Comparison of ENCODE assay signal across 12 cellular contexts in genomic region chr16:56621665-56622445, GRCh38. TPM values are rescaled to one million over a fixed set of nuclear protein-coding genes. Genes with fewer than 3 reads are reported as not detected.
A peak's percentile ranks its signal among the peaks of the same experiment; 100 is the strongest.
DNase-seq lines count a peak whose midpoint lies in the region; ATAC-seq and TF ChIP-seq lines count a peak whose summit lies in the region.
"Not testable (repeated sequence)": the region's sequence is repeated elsewhere in the genome, so short reads cannot be mapped to it uniquely, and the experiment has no call there.
"Had no signal": no experiment of that assay in that cellular context is flagged by ENCODE, and none has a peak within 500 bp of the region (broad histone marks: within the 10 kb centered on the region; RNA-seq: fewer than 3 reads in every experiment).

No MANE protein-coding gene starts in this region.

- not testable (repeated sequence) for H3K27ac Mint-ChIP-seq in WTC11

- H3K27ac ChIP-seq in HEK293 (ENCODE audit: extremely low read depth, low read depth, low read length); iPS-20b (ENCODE audit: low read length): not testable (repeated sequence)
- peak overlapping the region; percentile 48 for H3K27ac ChIP-seq in left ventricle myocardium inferior (replicated peaks)
- peak overlapping the region in 2 of 3 donors; percentile 4 to 13 for H3K27ac ChIP-seq in right lobe of liver
- H3K27ac ChIP-seq in stomach smooth muscle (ENCODE audit: low read length) = peak overlapping the region; percentile 37

- not testable (repeated sequence) for H3K4me3 ChIP-seq in HEK293 (ENCODE audit: low read depth, low read length); left ventricle myocardium inferior; right lobe of liver; stomach smooth muscle (ENCODE audit: low read length in 2 of 2)
- 0 out of 2 replicates have a peak overlapping the region, but pooled peaks have one; percentile 11 for H3K4me3 ChIP-seq in iPS-20b (ENCODE audit: low read length)

- peaks cover 98% of the 10 kb centered on the region for H3K27me3 Mint-ChIP-seq in WTC11 (ENCODE audit: low read depth)

- not testable (repeated sequence) for DNase-seq in WTC11 (ENCODE audit: low spot score); left ventricle myocardium inferior; right lobe of liver

- intact Hi-C loops in left ventricle myocardium inferior (cut with micrococcal nuclease); right lobe of liver (cut with DNase I): not testable (repeated sequence)

- H3K36me3 Mint-ChIP-seq in WTC11 = not testable (repeated sequence)

- H3K9me3 Mint-ChIP-seq in WTC11 = not testable (repeated sequence)

- 10% methylated on average over 1 of the region's 4 CpGs for WGBS in right lobe of liver (ENCODE audit: insufficient coverage, low coverage, low lambda C conversion rate, missing lambda C conversion rate)

- peak overlapping the region; percentile 1; the same call in 1 of the 2 replicates for H3K4me3 Mint-ChIP-seq in WTC11

- TF ChIP-seq POLR2A in right lobe of liver (IDR thresholded peaks at IDR 0.05) = not testable (repeated sequence)

- H3K9me3 ChIP-seq in HEK293 (ENCODE audit: control insufficient read depth, insufficient read depth, low read depth, low read length); left ventricle myocardium inferior (replicated peaks); iPS-20b (ENCODE audit: insufficient read depth, low read depth, low read length); right lobe of liver; stomach smooth muscle (ENCODE audit: control insufficient read depth in 2 of 2, low read length in 2 of 2): not testable (repeated sequence)

- not testable (repeated sequence) for H3K9ac ChIP-seq in iPS-20b (ENCODE audit: low read depth, low read length); stomach smooth muscle (ENCODE audit: low read length in 2 of 2)

- not testable (repeated sequence) for H3K36me3 ChIP-seq in HEK293 (ENCODE audit: control insufficient read depth in 2 of 2, insufficient read depth in 1 of 2, low read length in 2 of 2); left ventricle myocardium inferior; iPS-20b (ENCODE audit: insufficient read depth, low read depth, low read length); right lobe of liver; stomach smooth muscle (ENCODE audit: control insufficient read depth in 2 of 2, insufficient read depth in 2 of 2, low read length in 2 of 2)

- TF ChIP-seq CTCF in HEK293 (tag by site-specific recombination; IDR thresholded peaks at IDR 0.05); WTC11 (IDR thresholded peaks at IDR 0.05); left ventricle myocardium inferior (IDR thresholded peaks at IDR 0.05; ENCODE audit: borderline replicate concordance); right lobe of liver (IDR thresholded peaks at IDR 0.05): not testable (repeated sequence)

- POLR2A ChIA-PET in HEK293 (lab: Yijun Ruan, JAX); WTC11 (lab: Charles Lee): not testable (repeated sequence)

- H3K27me3 ChIP-seq in left ventricle myocardium inferior (ENCODE audit: low read depth); right lobe of liver; stomach smooth muscle (ENCODE audit: control insufficient read depth in 1 of 2, insufficient read depth in 2 of 2, low read length in 2 of 2): not testable (repeated sequence)
- peaks cover 100% of the 10 kb centered on the region for H3K27me3 ChIP-seq in iPS-20b (ENCODE audit: insufficient read depth, low read length)

- ATAC-seq in WTC11, right lobe of liver: not testable (repeated sequence)

- peaks cover 62% of the 10 kb centered on the region for H3K4me1 Mint-ChIP-seq in WTC11

- CTCF ChIA-PET in HEK293 (lab: Yijun Ruan, JAX) = not testable (repeated sequence)
- CTCF ChIA-PET in WTC11 (lab: Charles Lee) = interaction anchor here (1.0 to 1.5 kb wide), 2 partner anchors 21 to 106 kb away, joined by 3 to 4 read pairs; no protein-coding TSS in a partner anchor

- H3K4me1 ChIP-seq in HEK293 (ENCODE audit: control insufficient read depth, insufficient read depth, low read length) = not testable (repeated sequence)
- H3K4me1 ChIP-seq in left ventricle myocardium inferior (peaks cover 55% of the 10 kb centered on the region), iPS-20b (ENCODE audit: insufficient read depth, low read length) (peaks cover 18% of the 10 kb centered on the region), right lobe of liver (peaks cover 0 to 22% (median 11%) of the 10 kb centered on the region in 4 donors), stomach smooth muscle (ENCODE audit: control insufficient read depth, insufficient read depth, low read length) (peaks cover 32% of the 10 kb centered on the region)

TF ChIP-seq in HEK293, 187 proteins besides CTCF, POLR2A, EP300 and RAD21:
- peak; percentile 40; the same call in 1 of the 2 replicates for TF ChIP-seq SCRT2 (tag by site-specific recombination; IDR thresholded peaks at IDR 0.05)

RNA-seq across cellular contexts. Expression of gene MT1E, which starts 3.7 kb away (rescaled TPM):
- total RNA-seq in WTC11 (2021) (92.7 to 114 TPM (median 103 TPM) in 3 replicates), left ventricle myocardium inferior (126 TPM), right lobe of liver (1,000 to 10,000 TPM in 2 of 6 experiments, 100 to 1,000 TPM in 4; 403 to 1,748 (median 691) TPM)
- total RNA-seq: A172; Calu3; CD4-positive, alpha-beta memory T cell; G401 had no signal

RNA-seq across cellular contexts. Expression of gene MT1M, which starts 10.6 kb away (rescaled TPM):
- total RNA-seq in WTC11 (2021) (4.5 to 4.8 TPM (median 4.7 TPM) in 3 replicates), left ventricle myocardium inferior (3.1 TPM), right lobe of liver (100 to 1,000 TPM in 3 of 6 experiments, 10 to 100 TPM in 2, 1 to 10 TPM in 1; 8.6 to 569 (median 84.5) TPM)
- total RNA-seq: A172; Calu3; CD4-positive, alpha-beta memory T cell; G401 had no signal

RNA-seq across cellular contexts. Expression of gene MT2A, which starts 13.5 kb away (rescaled TPM):
- total RNA-seq in WTC11 (2021) (139 to 173 TPM (median 149 TPM) in 3 replicates), left ventricle myocardium inferior (115 TPM), right lobe of liver (1,000 to 10,000 TPM in 5 of 6 experiments, 100 to 1,000 TPM in 1; 946 to 4,033 (median 2,228) TPM)
- total RNA-seq: G401 had no signal

RNA-seq across cellular contexts. Expression of gene MT1A, which starts 16.6 kb away (rescaled TPM):
- total RNA-seq in WTC11 (2021) = 0.94 to 2.8 TPM in 2 of 3 replicates, not detected in the other
- total RNA-seq in left ventricle myocardium inferior = 1.2 TPM
- total RNA-seq in right lobe of liver = 100 to 1,000 TPM in 3 of 6 experiments, 10 to 100 TPM in 3; 34.9 to 161 (median 110) TPM
- total RNA-seq: A172; A673; Calu3; CD4-positive, alpha-beta memory T cell; Daoy; G401 had no signal

RNA-seq across cellular contexts. Expression of gene MT1B, which starts 29.8 kb away (rescaled TPM):
- total RNA-seq in WTC11 (2021) = not detected in 3 replicates
- not detected for total RNA-seq in left ventricle myocardium inferior
- total RNA-seq in right lobe of liver = 1 to 10 TPM in 3 of 6 experiments, not detected in 3; 1.6 to 7.7 (median 2.2) TPM
- total RNA-seq: A172; A673; Calu3; CD4-positive, alpha-beta memory T cell; Daoy; G401 had no signal
